Comparison of ENCODE assay signal across 8 cellular contexts in genomic region chr9:133348763-133349573, GRCh38. TPM values are rescaled to one million over a fixed set of nuclear protein-coding genes. Genes with fewer than 3 reads are reported as not detected.
A peak's percentile ranks its signal among the peaks of the same experiment; 100 is the strongest.
DNase-seq lines count a peak whose midpoint lies in the region; ATAC-seq, FAIRE-seq and TF ChIP-seq lines count a peak whose summit lies in the region.

No MANE protein-coding gene starts in this region.

- POLR2A ChIA-PET in CD8-positive, alpha-beta T cell (lab: Charles Lee) = interaction anchor here (1.2 to 2.8 kb wide), 6 partner anchors 8 to 319 kb away, joined by 3 to 22 read pairs (median 12); partner anchors contain the start of genes GTF3C5, SURF1 and SURF2
- POLR2A ChIA-PET in PC-9 (lab: Charles Lee; ENCODE audit: unreplicated experiment) (no interaction called here), endothelial cell of umbilical vein (lab: Charles Lee) (interaction anchor here (1.7 kb wide), 1 partner anchor 8 kb away, joined by 10 read pairs; the partner anchor contains the start of genes SURF1 and SURF2)

- intact Hi-C loops in CD8-positive, alpha-beta T cell (cut with DNase I, micrococcal nuclease) = loop anchor here (1.0 to 10.0 kb wide), 8 partner anchors 7 to 786 kb away; partner anchors contain the start of genes REXO4 (in 2 of the 2), STKLD1 (in 2 of the 2), SURF1 (in 2 of the 2) and SURF2 (in 2 of the 2)
- intact Hi-C loops in PC-9 (cut with micrococcal nuclease; ENCODE audit: unreplicated experiment) = loop anchor here (1.0 kb wide), 2 partner anchors 13 to 27 kb away; partner anchors contain the start of genes STKLD1, SURF4 and SURF6
- intact Hi-C loops in endothelial cell of umbilical vein (cut with micrococcal nuclease) = loop anchor here (1.0 to 5.0 kb wide), 2 partner anchors 27 to 162 kb away; partner anchors contain the start of genes STKLD1 and SURF4

- peak overlapping the region; percentile 95 for H3K4me2 ChIP-seq in PC-9
- peak overlapping the region; percentile 93 for H3K4me2 ChIP-seq in endothelial cell of umbilical vein (ENCODE audit: insufficient read depth, low read length)

- H3K27ac Mint-ChIP-seq in CD8-positive, alpha-beta T cell = peak overlapping the region; percentile 98

- H3K9ac ChIP-seq in endothelial cell of umbilical vein (replicated peaks; ENCODE audit: extremely low read depth, insufficient read depth, low read length) = peak overlapping the region; percentile 98

- FAIRE-seq in endothelial cell of umbilical vein (lab: Jason Lieb, UNC) = peak; percentile 18

- dilution Hi-C loops in endothelial cell of umbilical vein (cut with MboI; ENCODE audit: extremely low pct_ligation_motif_present, low sequenced_read_pairs) = no loop called here

- ATAC-seq in CD8-positive, alpha-beta T cell = peak; percentile 6
- no peak for ATAC-seq in HG02970 (IDR thresholded peaks at IDR 0.05; ENCODE audit: low FRiP score, unreplicated experiment)

- H3K36me3 ChIP-seq in CD8-positive, alpha-beta T cell (ENCODE audit: insufficient read depth, low read length) = peaks cover 50% of the 10 kb centered on the region
- peaks cover 41% of the 10 kb centered on the region for H3K36me3 ChIP-seq in PC-9 (ENCODE audit: low read depth)
- peaks cover 15 to 40% of the 10 kb centered on the region in 2 experiments for H3K36me3 ChIP-seq in endothelial cell of umbilical vein (ENCODE audit: control insufficient read depth in 2 of 2, extremely low read depth in 1 of 2, insufficient read depth in 2 of 2, low read length in 2 of 2)
- peaks cover 75% of the 10 kb centered on the region for H3K36me3 ChIP-seq in neutrophil

- no peaks in the 10 kb centered on the region for H3K9me1 ChIP-seq in endothelial cell of umbilical vein (replicated peaks; ENCODE audit: control insufficient read depth, extremely low read depth, insufficient read depth, low read length)

- H3K36me3 Mint-ChIP-seq in CD8-positive, alpha-beta T cell = peaks cover 76% of the 10 kb centered on the region

- H3K9me3 ChIP-seq in CD8-positive, alpha-beta T cell (ENCODE audit: low read length) = no peaks in the 10 kb centered on the region
- H3K9me3 ChIP-seq in PC-9 (ENCODE audit: insufficient read depth, low read depth) = no peaks in the 10 kb centered on the region
- no peaks in the 10 kb centered on the region for H3K9me3 ChIP-seq in endothelial cell of umbilical vein (replicated peaks; ENCODE audit: control insufficient read depth, insufficient read depth, low read length)
- H3K9me3 ChIP-seq in neutrophil = no peaks in the 10 kb centered on the region

- H2AFZ ChIP-seq in PC-9 = no peak overlapping the region
- H2AFZ ChIP-seq in endothelial cell of umbilical vein (ENCODE audit: low read depth, low read length) = no peak overlapping the region

- peak overlapping the region; percentile 87 for H3K27ac ChIP-seq in CD8-positive, alpha-beta T cell (ENCODE audit: low read depth, low read length)
- peak overlapping the region; percentile 97 for H3K27ac ChIP-seq in PC-9
- H3K27ac ChIP-seq in endothelial cell of umbilical vein (ENCODE audit: insufficient read depth, low read depth, low read length) = peak overlapping the region; percentile 91
- H3K27ac ChIP-seq in neutrophil = peak overlapping the region; percentile 81

- H3K4me1 Mint-ChIP-seq in CD8-positive, alpha-beta T cell (ENCODE audit: low read depth) = peaks cover 39% of the 10 kb centered on the region

- no peak for DNase-seq in CD8-positive, alpha-beta T cell
- no peak for DNase-seq in PC-9
- no peak for DNase-seq in endothelial cell of umbilical vein (ENCODE audit: low read depth, low spot score)
- DNase-seq in kidney glomerular epithelial cell (lab: John Stamatoyannopoulos, UW) = no peak
- DNase-seq in mesenteric fat pad (ENCODE audit: low spot score) = no peak
- no peak for DNase-seq in NCI-H2107 (lab: John Stamatoyannopoulos, UW)

- peak; percentile 26 for TF ChIP-seq POLR2A in endothelial cell of umbilical vein (IDR thresholded peaks at IDR 0.05; ENCODE audit: low read depth, low read length)

- CTCF ChIA-PET in CD8-positive, alpha-beta T cell (lab: Charles Lee) = interaction anchor here (0.6 to 5.6 kb wide), 3 partner anchors 17 to 433 kb away, joined by 3 to 25 read pairs (median 3); no protein-coding TSS in a partner anchor
- CTCF ChIA-PET in PC-9 (lab: Charles Lee) = interaction anchor here (1.1 kb wide), 1 partner anchor 163 kb away, joined by 5 read pairs; no protein-coding TSS in a partner anchor
- CTCF ChIA-PET in endothelial cell of umbilical vein (lab: Charles Lee) = no interaction called here

- no peaks in the 10 kb centered on the region for H3K9me2 ChIP-seq in PC-9 (ENCODE audit: insufficient read depth)

- H3K4me3 ChIP-seq in CD8-positive, alpha-beta T cell (ENCODE audit: low read depth, low read length) = peak overlapping the region; percentile 95
- H3K4me3 ChIP-seq in PC-9 (peak overlapping the region; percentile 99), endothelial cell of umbilical vein (replicated peaks in 1 of 3; ENCODE audit: insufficient read depth in 1 of 3, low read depth in 1 of 3, low read length in 3 of 3) (peak overlapping the region; percentile 69 to 84 (median 83)), neutrophil (ENCODE audit: low read depth in 1 of 2, low read length in 1 of 2) (peak overlapping the region; percentile 64 to 92)

- no peaks in the 10 kb centered on the region for H3K27me3 Mint-ChIP-seq in CD8-positive, alpha-beta T cell (ENCODE audit: low read depth)

- no peak for TF ChIP-seq CTCF in CD8-positive, alpha-beta T cell (IDR thresholded peaks at IDR 0.05)
- TF ChIP-seq CTCF in PC-9 (conservative IDR thresholded peaks at IDR 0.05) = no peak
- no peak for TF ChIP-seq CTCF in endothelial cell of umbilical vein (IDR thresholded peaks at IDR 0.05; ENCODE audit: extremely low read depth in 1 of 2, insufficient read depth in 1 of 2, low read depth in 1 of 2, low read length in 2 of 2)
- no peak for TF ChIP-seq CTCF in neutrophil (IDR thresholded peaks at IDR 0.05)

- BruUV-seq in PC-9 (replicated peaks; lab: Mats Ljungman, UMichigan) (no TSS peak), endothelial cell of umbilical vein (replicated peaks; lab: Mats Ljungman, UMichigan) (no TSS peak)

- H3K4me1 ChIP-seq in CD8-positive, alpha-beta T cell (ENCODE audit: insufficient read depth, low read length) = peaks cover 23% of the 10 kb centered on the region
- H3K4me1 ChIP-seq in PC-9 (replicated peaks; ENCODE audit: insufficient read depth) = peaks cover 17% of the 10 kb centered on the region
- H3K4me1 ChIP-seq in endothelial cell of umbilical vein (ENCODE audit: control insufficient read depth, extremely low read depth, insufficient read depth, low read length) = peaks cover 14% of the 10 kb centered on the region
- H3K4me1 ChIP-seq in neutrophil (ENCODE audit: control insufficient read depth in 1 of 2, insufficient read depth in 1 of 2, low read depth in 1 of 2, low read length in 1 of 2) = peaks cover 32 to 34% of the 10 kb centered on the region in 2 experiments

- H3K79me2 ChIP-seq in PC-9 (ENCODE audit: low read depth) (peaks cover 58% of the 10 kb centered on the region), endothelial cell of umbilical vein (ENCODE audit: control insufficient read depth, insufficient read depth, low read length) (peaks cover 40% of the 10 kb centered on the region)

- peaks cover 60% of the 10 kb centered on the region for H3F3A ChIP-seq in PC-9 (ENCODE audit: insufficient read depth, low read depth)

- H4K20me1 ChIP-seq in PC-9 (ENCODE audit: insufficient read depth) (peaks cover 52% of the 10 kb centered on the region), endothelial cell of umbilical vein (replicated peaks; ENCODE audit: control insufficient read depth, extremely low read depth, insufficient read depth, low read length) (no peaks in the 10 kb centered on the region)

- H3K27me3 ChIP-seq in CD8-positive, alpha-beta T cell (ENCODE audit: insufficient read depth, low read length) = no peaks in the 10 kb centered on the region
- H3K27me3 ChIP-seq in PC-9 (ENCODE audit: insufficient read depth, low read depth) (no peaks in the 10 kb centered on the region), endothelial cell of umbilical vein (ENCODE audit: control insufficient read depth in 2 of 2, insufficient read depth in 2 of 2, low read length in 2 of 2) (no peaks in the 10 kb centered on the region), neutrophil (no peaks in the 10 kb centered on the region)

- no peaks in the 10 kb centered on the region for H3K9me3 Mint-ChIP-seq in CD8-positive, alpha-beta T cell

- peak overlapping the region; percentile 100 for H3K4me3 Mint-ChIP-seq in CD8-positive, alpha-beta T cell

RNA-seq across cellular contexts. Expression of gene RPL7A, which starts 0.9 kb away (rescaled TPM):
- total RNA-seq in CD8-positive, alpha-beta T cell = 1,000 to 10,000 TPM; 2,612 to 2,623 TPM
- total RNA-seq in PC-9 (2021) (2,381 and 2,937 TPM in 2 replicates), endothelial cell of umbilical vein (2,043 and 2,112 TPM in 2 replicates), mesenteric fat pad (1,535 TPM)
- 2,090 and 2,329 TPM in 2 replicates for polyA plus RNA-seq in endothelial cell of umbilical vein
- polyA plus RNA-seq in endothelial cell of umbilical vein (2011; cell fraction: cytosol; rRNA removed) = 4,289 and 4,302 TPM in 2 replicates
- polyA plus RNA-seq in endothelial cell of umbilical vein (2011; cell fraction: nucleus; rRNA removed) = 1,496 and 1,897 TPM in 2 replicates
- polyA plus RNA-seq in endothelial cell of umbilical vein (2012) = 2,563 and 3,428 TPM in 2 replicates
- 1,837 and 1,880 TPM in 2 replicates for polyA minus RNA-seq in endothelial cell of umbilical vein
- polyA minus RNA-seq in endothelial cell of umbilical vein (2011; cell fraction: cytosol; rRNA and poly(A)+ RNA removed) = 1,856 TPM
- polyA minus RNA-seq in endothelial cell of umbilical vein (2011; cell fraction: nucleus; rRNA and poly(A)+ RNA removed) = 248 and 295 TPM in 2 replicates

RNA-seq across cellular contexts. Expression of gene MED22, which starts 1.0 kb away (rescaled TPM):
- 10 to 100 TPM; 17.8 to 21.2 TPM for total RNA-seq in CD8-positive, alpha-beta T cell
- total RNA-seq in PC-9 (2021) (38.2 and 38.7 TPM in 2 replicates), endothelial cell of umbilical vein (26.7 and 27.4 TPM in 2 replicates), mesenteric fat pad (25.6 TPM)
- polyA plus RNA-seq in endothelial cell of umbilical vein = 25.7 and 29.5 TPM in 2 replicates
- polyA plus RNA-seq in endothelial cell of umbilical vein (2011; cell fraction: cytosol; rRNA removed) = 18.7 and 23.0 TPM in 2 replicates
- polyA plus RNA-seq in endothelial cell of umbilical vein (2011; cell fraction: nucleus; rRNA removed) = 32.0 and 36.5 TPM in 2 replicates
- 15.2 and 19.3 TPM in 2 replicates for polyA plus RNA-seq in endothelial cell of umbilical vein (2012)
- 38.5 and 40.4 TPM in 2 replicates for polyA minus RNA-seq in endothelial cell of umbilical vein
- 25.5 TPM for polyA minus RNA-seq in endothelial cell of umbilical vein (2011; cell fraction: cytosol; rRNA and poly(A)+ RNA removed)
- 12.0 and 13.3 TPM in 2 replicates for polyA minus RNA-seq in endothelial cell of umbilical vein (2011; cell fraction: nucleus; rRNA and poly(A)+ RNA removed)

RNA-seq across cellular contexts. Expression of gene SURF1, which starts 7.3 kb away (rescaled TPM):
- total RNA-seq in CD8-positive, alpha-beta T cell = 10 to 100 TPM; 34.3 to 36.8 TPM
- 57.7 and 69.1 TPM in 2 replicates for total RNA-seq in PC-9 (2021)
- 12.0 and 22.8 TPM in 2 replicates for total RNA-seq in endothelial cell of umbilical vein
- 26.6 and 27.1 TPM in 2 replicates for polyA plus RNA-seq in endothelial cell of umbilical vein
- 31.7 and 33.2 TPM in 2 replicates for polyA plus RNA-seq in endothelial cell of umbilical vein (2011; cell fraction: cytosol; rRNA removed)
- polyA plus RNA-seq in endothelial cell of umbilical vein (2011; cell fraction: nucleus; rRNA removed) = 28.7 and 35.7 TPM in 2 replicates
- 21.8 and 26.2 TPM in 2 replicates for polyA plus RNA-seq in endothelial cell of umbilical vein (2012)
- polyA minus RNA-seq in endothelial cell of umbilical vein = 9.0 and 15.0 TPM in 2 replicates
- 17.5 TPM for polyA minus RNA-seq in endothelial cell of umbilical vein (2011; cell fraction: cytosol; rRNA and poly(A)+ RNA removed)
- polyA minus RNA-seq in endothelial cell of umbilical vein (2011; cell fraction: nucleus; rRNA and poly(A)+ RNA removed) = 2.4 and 4.2 TPM in 2 replicates
- total RNA-seq in mesenteric fat pad = 30.8 TPM

RNA-seq across cellular contexts. Expression of gene SURF2, which starts 7.4 kb away (rescaled TPM):
- 10 to 100 TPM; 18.6 to 21.9 TPM for total RNA-seq in CD8-positive, alpha-beta T cell
- 18.1 and 28.6 TPM in 2 replicates for total RNA-seq in PC-9 (2021)
- total RNA-seq in endothelial cell of umbilical vein = 9.3 and 10.6 TPM in 2 replicates
- polyA plus RNA-seq in endothelial cell of umbilical vein = 14.2 and 16.9 TPM in 2 replicates
- 17.7 and 19.1 TPM in 2 replicates for polyA plus RNA-seq in endothelial cell of umbilical vein (2011; cell fraction: cytosol; rRNA removed)
- polyA plus RNA-seq in endothelial cell of umbilical vein (2011; cell fraction: nucleus; rRNA removed) = 6.0 and 7.1 TPM in 2 replicates
- polyA plus RNA-seq in endothelial cell of umbilical vein (2012) = 10.0 and 18.7 TPM in 2 replicates
- polyA minus RNA-seq in endothelial cell of umbilical vein = 2.5 and 4.3 TPM in 2 replicates
- 44.1 TPM for polyA minus RNA-seq in endothelial cell of umbilical vein (2011; cell fraction: cytosol; rRNA and poly(A)+ RNA removed)
- polyA minus RNA-seq in endothelial cell of umbilical vein (2011; cell fraction: nucleus; rRNA and poly(A)+ RNA removed) = 2.5 and 3.2 TPM in 2 replicates
- total RNA-seq in mesenteric fat pad = 13.5 TPM

RNA-seq across cellular contexts. Expression of gene SURF6, which starts 13.0 kb away (rescaled TPM):
- total RNA-seq in CD8-positive, alpha-beta T cell = 10 to 100 TPM; 17.0 to 17.8 TPM
- total RNA-seq in PC-9 (2021) (21.2 and 29.8 TPM in 2 replicates), endothelial cell of umbilical vein (16.0 and 16.4 TPM in 2 replicates), mesenteric fat pad (15.8 TPM)
- 4.9 TPM in 2 replicates for polyA plus RNA-seq in endothelial cell of umbilical vein
- polyA plus RNA-seq in endothelial cell of umbilical vein (2011; cell fraction: cytosol; rRNA removed) = 4.6 and 8.5 TPM in 2 replicates
- polyA plus RNA-seq in endothelial cell of umbilical vein (2011; cell fraction: nucleus; rRNA removed) = 8.5 and 13.5 TPM in 2 replicates
- polyA plus RNA-seq in endothelial cell of umbilical vein (2012) = 8.6 and 14.2 TPM in 2 replicates
- 3.2 and 3.9 TPM in 2 replicates for polyA minus RNA-seq in endothelial cell of umbilical vein
- 9.4 TPM for polyA minus RNA-seq in endothelial cell of umbilical vein (2011; cell fraction: cytosol; rRNA and poly(A)+ RNA removed)
- 2.0 and 3.8 TPM in 2 replicates for polyA minus RNA-seq in endothelial cell of umbilical vein (2011; cell fraction: nucleus; rRNA and poly(A)+ RNA removed)
